Comparison of ENCODE assay signal across 9 cellular contexts in the genomic region with DNA sequence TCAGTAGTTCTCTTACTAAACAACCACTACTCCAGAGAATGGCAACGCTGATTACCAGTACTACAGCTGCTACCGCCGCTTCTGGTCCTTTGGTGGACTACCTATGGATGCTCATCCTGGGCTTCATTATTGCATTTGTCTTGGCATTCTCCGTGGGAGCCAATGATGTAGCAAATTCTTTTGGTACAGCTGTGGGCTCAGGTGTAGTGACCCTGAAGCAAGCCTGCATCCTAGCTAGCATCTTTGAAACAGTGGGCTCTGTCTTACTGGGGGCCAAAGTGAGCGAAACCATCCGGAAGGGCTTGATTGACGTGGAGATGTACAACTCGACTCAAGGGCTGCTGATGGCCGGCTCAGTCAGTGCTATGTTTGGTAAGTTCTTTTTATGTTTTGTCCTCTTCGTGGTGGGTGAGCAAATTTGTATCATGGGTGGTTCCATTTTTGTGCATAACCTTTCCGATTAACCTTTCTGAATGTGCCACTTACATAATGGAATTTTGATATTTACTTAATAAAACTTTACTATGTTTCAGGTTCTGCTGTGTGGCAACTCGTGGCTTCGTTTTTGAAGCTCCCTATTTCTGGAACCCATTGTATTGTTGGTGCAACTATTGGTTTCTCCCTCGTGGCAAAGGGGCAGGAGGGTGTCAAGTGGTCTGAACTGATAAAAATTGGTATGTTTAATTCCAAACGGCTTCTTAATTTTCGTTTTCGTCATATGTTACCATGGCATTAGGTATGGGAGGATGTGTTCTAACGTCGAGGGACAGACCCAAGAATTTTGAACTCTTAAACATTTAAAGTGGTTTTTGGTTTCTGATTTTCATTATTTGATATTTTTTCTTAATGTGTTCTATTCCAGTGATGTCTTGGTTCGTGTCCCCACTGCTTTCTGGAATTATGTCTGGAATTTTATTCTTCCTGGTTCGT.
DNase-seq lines count a peak whose midpoint lies in the region; ATAC-seq and TF ChIP-seq lines count a peak whose summit lies in the region.
"Had no signal": no experiment of that assay in that cellular context is flagged by ENCODE, and none has a peak within 500 bp of the region (broad histone marks: within the 10 kb centered on the region; RNA-seq: fewer than 3 reads in every experiment).

No MANE protein-coding gene starts in this region.

- peak overlapping the region; percentile 88 for H3K9ac ChIP-seq in mucosa of stomach (ENCODE audit: low read length)

- ATAC-seq in GM18870 (IDR thresholded peaks at IDR 0.05; ENCODE audit: unreplicated experiment) (no peak), HG03571 (IDR thresholded peaks at IDR 0.05; ENCODE audit: unreplicated experiment) (no peak)

- DNase-seq in NCI-H510A treated with DMSO at 0.1 percent for 48 hours (lab: John Stamatoyannopoulos, UW) (peak; percentile 43), NCI-H510A (lab: John Stamatoyannopoulos, UW) (no peak), NCI-H2227 (lab: John Stamatoyannopoulos, UW; ENCODE audit: unreplicated experiment) (peak; percentile 38), cardiac fibroblast (ENCODE audit: low read depth in 2 of 2) (no peak), inferior parietal cortex (ENCODE audit: extremely low spot score) (no peak)

- H3K4me3 ChIP-seq in cardiac fibroblast (replicated peaks in 1 of 2; ENCODE audit: low read depth in 2 of 2, low read length in 2 of 2) (peak overlapping the region; percentile 88), mucosa of stomach (ENCODE audit: low read length) (peak overlapping the region; percentile 23)

- H3K36me3 ChIP-seq in mucosa of stomach (ENCODE audit: control insufficient read depth, insufficient read depth, low read length), result peaks cover 2% of the 10 kb centered on the region

- H3K27me3 ChIP-seq in mucosa of stomach (ENCODE audit: control insufficient read depth, insufficient read depth, low read length), result no peaks in the 10 kb centered on the region
- H3K27me3 ChIP-seq: adrenal gland had no signal

- H3K4me1 ChIP-seq in mucosa of stomach (ENCODE audit: control insufficient read depth, insufficient read depth, low read length), result peaks cover 17% of the 10 kb centered on the region

- no peak for TF ChIP-seq CTCF in cardiac fibroblast (IDR thresholded peaks at IDR 0.05; ENCODE audit: low read depth, low read length)

- H3K9me3 ChIP-seq in mucosa of stomach (ENCODE audit: control insufficient read depth, low read length), result no peaks in the 10 kb centered on the region
- H3K9me3 ChIP-seq: adrenal gland had no signal

Comparison
In these comparisons a context has a peak if more than half of its experiments do, and no peak if none do; other contexts are left out.
1. DNase-seq: peak in NCI-H510A treated with DMSO at 0.1 percent for 48 hours (single experiment) and NCI-H2227 (single experiment); none in NCI-H510A (single experiment), cardiac fibroblast (0 of 2) and inferior parietal cortex (single experiment).